ENCODE assay signal across 8 cellular contexts in genomic region chr5:168579206-168579986, GRCh38. TPM values are rescaled to one million over a fixed set of nuclear protein-coding genes. Genes with fewer than 3 reads are reported as not detected.
DNase-seq lines count a peak whose midpoint lies in the region; ATAC-seq and TF ChIP-seq lines count a peak whose summit lies in the region.

Gene PANK3 (minus strand): TSS chr5:168579368. CDS start chr5:168579283, 85 bp downstream.

- peak within 1 kb of the TSS; percentile 46; the same call in 1 of the 2 replicates for H2AFZ ChIP-seq in KMS-11 (ENCODE audit: low read depth)

- H3K4me2 ChIP-seq in KMS-11: peak within 1 kb of the TSS; percentile 66

- H3K79me2 ChIP-seq in KMS-11 (ENCODE audit: insufficient read depth, low read depth): peaks cover 44% of the 10 kb centered on the region

- TF ChIP-seq POLR2A in Peyer's patch (IDR thresholded peaks at IDR 0.05): peak; percentile 74 to 89

- H3K36me3 ChIP-seq in KMS-11 (ENCODE audit: insufficient read depth) (no peaks in the 10 kb centered on the region), Peyer's patch (no peaks in the 10 kb centered on the region), esophagus (ENCODE audit: control insufficient read depth in 2 of 2, insufficient read depth in 2 of 2, low read length in 1 of 2) (no peaks in the 10 kb centered on the region), mucosa of stomach (ENCODE audit: control insufficient read depth, insufficient read depth, low read length) (no peaks in the 10 kb centered on the region)

- H3K9me3 ChIP-seq in Peyer's patch: no peaks in the 10 kb centered on the region
- no peaks in the 10 kb centered on the region for H3K9me3 ChIP-seq in esophagus (ENCODE audit: control insufficient read depth in 2 of 2, insufficient read depth in 1 of 2, low read depth in 1 of 2, low read length in 1 of 2)
- H3K9me3 ChIP-seq in mucosa of stomach (ENCODE audit: control insufficient read depth, low read length): no peaks in the 10 kb centered on the region

- H4K20me1 ChIP-seq in KMS-11 (ENCODE audit: insufficient read depth): no peaks in the 10 kb centered on the region

- H3K4me1 ChIP-seq in KMS-11 (ENCODE audit: low read depth, poor library complexity, severe bottlenecking) (peaks cover 25% of the 10 kb centered on the region), Peyer's patch (peaks cover 0 to 28% (median 4%) of the 10 kb centered on the region in 4 donors), esophagus (ENCODE audit: control insufficient read depth in 2 of 2, insufficient read depth in 2 of 2, low read length in 1 of 2) (peaks cover 0 to 2% of the 10 kb centered on the region in 2 donors), mucosa of stomach (ENCODE audit: control insufficient read depth, insufficient read depth, low read length) (peaks cover 19% of the 10 kb centered on the region)

- H3K9ac ChIP-seq in KMS-11 (peak within 1 kb of the TSS; percentile 73), mucosa of stomach (ENCODE audit: low read length) (peak within 1 kb of the TSS; percentile 97)

- DNase-seq in DMS53 treated with DMSO at 0.1 percent for 48 hours (lab: John Stamatoyannopoulos, UW; ENCODE audit: unreplicated experiment) (peak; percentile 97), Peyer's patch (peak; percentile 97 to 99 (median 98))
- DNase-seq in activated T-cell treated with anti-CD3 and anti-CD28 coated beads, Interleukin-2, amount 50 U/mL, for 48 hours: peak; percentile 96 to 97
- DNase-seq in stimulated activated CD8-positive, alpha-beta memory T cell treated with anti-CD3 and anti-CD28 coated beads, Interleukin-7, amount 100 ng/mL, for 1 hour (ENCODE audit: low read depth in 2 of 2): peak; percentile 92 to 93

- no peaks in the 10 kb centered on the region for H3K27me3 ChIP-seq in KMS-11 (ENCODE audit: insufficient read depth, low read depth)
- H3K27me3 ChIP-seq in Peyer's patch: no peaks in the 10 kb centered on the region
- no peaks in the 10 kb centered on the region for H3K27me3 ChIP-seq in esophagus (ENCODE audit: control insufficient read depth in 1 of 2, insufficient read depth in 2 of 2, low read length in 2 of 2)
- no peaks in the 10 kb centered on the region for H3K27me3 ChIP-seq in mucosa of stomach (ENCODE audit: control insufficient read depth, insufficient read depth, low read length)

- ATAC-seq in GM21737 (IDR thresholded peaks at IDR 0.05; ENCODE audit: unreplicated experiment): peak; percentile 95

- 0 to 1% methylated on average over 65 to 76 of the region's 76 CpGs for WGBS in esophagus, 2 donors

- H3K4me3 ChIP-seq in KMS-11 (IDR thresholded peaks at IDR 0.05; ENCODE audit: insufficient read depth, low read depth, low read length) (no peak within 1 kb of the TSS), Peyer's patch (peak within 1 kb of the TSS; percentile 77 to 97 (median 94)), esophagus (ENCODE audit: low read depth in 1 of 2, low read length in 2 of 2) (peak within 1 kb of the TSS; percentile 96 to 99), mucosa of stomach (ENCODE audit: low read length) (peak within 1 kb of the TSS; percentile 97)

- H3K27ac ChIP-seq in KMS-11 (peak within 1 kb of the TSS; percentile 75), Peyer's patch (peak within 1 kb of the TSS; percentile 93 to 98 (median 96)), esophagus (ENCODE audit: low read depth in 2 of 2, low read length in 1 of 2) (peak within 1 kb of the TSS; percentile 99)

- TF ChIP-seq CTCF in KMS-11 (conservative IDR thresholded peaks at IDR 0.05; ENCODE audit: low read depth, low read length) (no peak), Peyer's patch (IDR thresholded peaks at IDR 0.05) (no peak)

RNA-seq across cellular contexts. Expression of gene PANK3, which starts in this region (rescaled TPM):
- total RNA-seq in Peyer's patch: 10 to 100 TPM; 29.7 to 94.8 (median 73.1) TPM
- 1 to 10 TPM; 3.7 to 7.5 TPM for polyA plus RNA-seq in esophagus
